28 cellular contexts compared by ENCODE assay signal in genomic region chr7:154339169-154339568, GRCh38.
"Had no signal": no experiment of that assay in that cellular context is flagged by ENCODE, and none has a peak within 500 bp of the region (broad histone marks: within the 10 kb centered on the region; RNA-seq: fewer than 3 reads in every experiment).

No MANE protein-coding gene starts in this region.

- H3K27ac ChIP-seq: ascending aorta, brain microvascular endothelial cell, cardiac muscle cell, SK-N-MC had no signal

- DNase-seq: activated CD4-positive, alpha-beta memory T cell treated with anti-CD3 and anti-CD28 coated beads for 36 hours; activated CD4-positive, alpha-beta T cell treated with anti-CD3 and anti-CD28 coated beads, Interleukin-2, amount 10 ng/mL, durations not matched to agents 7 days and 5 days; activated CD4-positive, CD25-positive, alpha-beta regulatory T cell; activated CD8-positive, alpha-beta memory T cell treated with anti-CD3 and anti-CD28 coated beads for 24 hours; activated effector memory CD4-positive, alpha-beta T cell treated with anti-CD3 and anti-CD28 coated beads, Interleukin-2, amount 50 U/mL, for 16 hours; activated naive CD4-positive, alpha-beta T cell treated with Interleukin-2 at 50 U/mL for 16 hours; activated naive CD8-positive, alpha-beta T cell treated with anti-CD3 and anti-CD28 coated beads, Interleukin-2, amount 50 U/mL, for 24 hours; activated T-cell treated with anti-CD3 and anti-CD28 coated beads, Interleukin-2, amount 50 U/mL, for 4 hours; amniotic stem cell; brain microvascular endothelial cell; KG1; NCI-H1092; NCI-H1417; NCI-H1694 treated with DMSO at 0.1 percent for 48 hours; NCI-H2029 treated with DMSO at 0.1 percent for 48 hours; NCI-H345; NCI-H510A; NCI-H526 treated with DMSO at 0.1 percent for 48 hours; NCI-H82; T-cell; T-helper 2 cell; T1000 had no signal

- ATAC-seq: activated naive CD4-positive, alpha-beta T cell treated with anti-CD3 and anti-CD28 coated beads, Interleukin-2, amount 50 U/mL, for 72 hours; activated naive CD8-positive, alpha-beta T cell treated with anti-CD3 and anti-CD28 coated beads, Interleukin-2, amount 50 U/mL, for 24 hours; activated T-cell treated with anti-CD3 and anti-CD28 coated beads, Interleukin-2, amount 50 U/mL, for 4 hours; Right ventricle myocardium inferior; T-cell had no signal

- FAIRE-seq: TTC549 had no signal

- H3K36me3 ChIP-seq: ascending aorta, brain microvascular endothelial cell, cardiac muscle cell had no signal

- H3K27me3 ChIP-seq: ascending aorta, brain microvascular endothelial cell, cardiac muscle cell had no signal

- H3K4me3 ChIP-seq: ascending aorta, cardiac muscle cell, SK-N-MC had no signal

- H3K9me3 ChIP-seq: ascending aorta had no signal

- H3K4me1 ChIP-seq: ascending aorta had no signal
